Comparison of ENCODE assay signal across 8 cellular contexts in the genomic region with DNA sequence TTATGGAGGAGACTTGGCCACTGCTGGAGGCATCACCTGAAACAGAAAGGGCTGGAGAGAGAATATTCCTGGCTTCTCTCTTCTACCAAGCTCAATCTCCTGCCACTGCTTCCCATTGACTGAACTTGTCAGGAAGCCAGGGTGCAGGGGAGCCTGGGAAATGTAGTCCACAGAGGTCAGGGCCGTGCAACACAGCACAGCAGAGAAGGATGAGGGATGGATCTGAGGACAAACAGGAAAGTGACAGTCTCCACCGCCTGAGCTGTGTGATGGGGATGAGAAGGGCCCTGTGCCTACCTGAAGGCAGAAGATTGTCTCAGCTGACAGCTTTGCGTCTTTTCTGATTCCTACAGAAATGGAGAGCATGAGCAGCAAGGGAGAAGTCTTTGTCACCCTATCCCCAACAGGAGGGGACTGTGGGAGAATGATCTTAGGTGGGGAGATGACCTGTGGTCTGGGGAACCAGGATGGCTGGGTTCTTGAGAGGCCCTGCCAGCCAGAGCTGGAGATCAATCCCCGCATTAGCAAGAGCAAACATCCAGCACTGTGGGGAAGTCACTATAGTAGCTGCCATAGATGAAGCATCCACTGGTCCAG.
DNase-seq lines count a peak whose midpoint lies in the region; ATAC-seq, FAIRE-seq and TF ChIP-seq lines count a peak whose summit lies in the region.

No MANE protein-coding gene starts in this region.

- FAIRE-seq in HepG2 (lab: Jason Lieb, UNC): peak; percentile 73

- BruUV-seq in IMR-90 (replicated peaks; lab: Mats Ljungman, UMichigan) (no TSS peak), HepG2 (replicated peaks; lab: Mats Ljungman, UMichigan) (no TSS peak)

- intact Hi-C loops in IMR-90 (cut with micrococcal nuclease) (no loop called here), HepG2 (cut with micrococcal nuclease; ENCODE audit: unreplicated experiment) (no loop called here)
- intact Hi-C loops in activated naive CD4-positive, alpha-beta T cell treated with anti-CD3 and anti-CD28 coated beads for 36 hours (cut with micrococcal nuclease): no loop called here

- no peak overlapping the region for H3K4me3 ChIP-seq in BLaER1 treated with 17β-estradiol and CSF1 and Interleukin-3, amounts not matched to agents 10 nM and 100 nM
- H3K4me3 ChIP-seq in IMR-90 (ENCODE audit: insufficient read depth, low read depth, low read length) (no peak overlapping the region), HepG2 (replicated peaks in 1 of 3; ENCODE audit: insufficient read depth in 1 of 3, low read depth in 2 of 3, low read length in 3 of 3) (peak overlapping the region in 2 of 3 experiments; percentile 6 to 38; a peak in 2 of 6 replicates)

- no peak overlapping the region for H3K23ac ChIP-seq in IMR-90 (ENCODE audit: low read depth, low read length)

- in situ Hi-C loops in IMR-90 (cut with MboI; ENCODE audit: low sequenced_read_pairs): no loop called here
- in situ Hi-C loops in HepG2 (cut with HindIII; ENCODE audit: extremely low pct_ligation_motif_present, low pct_unique_long_range_greater_than_20kb): no loop called here

- no peaks in the 10 kb centered on the region for H3K27me3 Mint-ChIP-seq in activated naive CD4-positive, alpha-beta T cell treated with anti-CD3 and anti-CD28 coated beads for 36 hours (ENCODE audit: low read depth)

- peak overlapping the region; percentile 68; the same call in 1 of the 2 replicates for H2BK120ac ChIP-seq in IMR-90 (ENCODE audit: low read depth, low read length)

- no peaks in the 10 kb centered on the region for H3K36me3 Mint-ChIP-seq in activated naive CD4-positive, alpha-beta T cell treated with anti-CD3 and anti-CD28 coated beads for 36 hours (ENCODE audit: low read depth)

- H3K4ac ChIP-seq in IMR-90 (ENCODE audit: low read depth, low read length): peak overlapping the region; percentile 69

- H3K27ac Mint-ChIP-seq in activated naive CD4-positive, alpha-beta T cell treated with anti-CD3 and anti-CD28 coated beads for 36 hours: no peak overlapping the region

- peak; percentile 38; the same call in 1 of the 2 replicates for ATAC-seq in IMR-90 (ENCODE audit: low read depth)
- peak; percentile 58 for ATAC-seq in HepG2
- no peak for ATAC-seq in GM19455 (IDR thresholded peaks at IDR 0.05; ENCODE audit: unreplicated experiment)

- peak overlapping the region; percentile 59; the same call in 1 of the 2 replicates for H3K14ac ChIP-seq in IMR-90 (replicated peaks; ENCODE audit: low read depth, low read length)

- no peak overlapping the region for H3K18ac ChIP-seq in IMR-90 (ENCODE audit: low read depth, low read length)

- H3K4me1 Mint-ChIP-seq in activated naive CD4-positive, alpha-beta T cell treated with anti-CD3 and anti-CD28 coated beads for 36 hours (ENCODE audit: low read depth): no peaks in the 10 kb centered on the region

- H2AFZ ChIP-seq in IMR-90 (replicated peaks; ENCODE audit: low read length, poor library complexity) (peak overlapping the region; percentile 77), HepG2 (ENCODE audit: low read length) (peak overlapping the region; percentile 91)

- H3K79me1 ChIP-seq in IMR-90 (ENCODE audit: low read depth in 1 of 2, low read length in 2 of 2): peaks cover 0 to 1% of the 10 kb centered on the region in 2 experiments; a peak in 2 of 4 replicates

- H3K56ac ChIP-seq in IMR-90 (ENCODE audit: extremely low read depth, insufficient read depth, low read length): no peak overlapping the region

- peak overlapping the region; percentile 57 for H2AK5ac ChIP-seq in IMR-90 (ENCODE audit: low read depth, low read length)

- H2BK20ac ChIP-seq in IMR-90 (ENCODE audit: low read depth, low read length): peak overlapping the region; percentile 75; the same call in 1 of the 2 replicates

- peaks cover 0 to 14% (median 0%) of the 10 kb centered on the region in 11 experiments; a peak in 3 of 22 replicates for H3K27me3 ChIP-seq in BLaER1 treated with 17β-estradiol and CSF1 and Interleukin-3, amounts not matched to agents 10 nM and 100 nM
- H3K27me3 ChIP-seq in IMR-90 (ENCODE audit: control insufficient read depth, insufficient read depth, low read length) (no peaks in the 10 kb centered on the region), HepG2 (ENCODE audit: control insufficient read depth in 1 of 2, insufficient read depth in 2 of 2, low read length in 2 of 2) (no peaks in the 10 kb centered on the region)

- no peak for TF ChIP-seq POLR2A in IMR-90 (IDR thresholded peaks at IDR 0.05; ENCODE audit: low read depth, low read length)
- no peak for TF ChIP-seq POLR2A in HepG2 (IDR thresholded peaks at IDR 0.05; ENCODE audit: insufficient read depth in 1 of 2, low read depth in 2 of 2, low read length in 2 of 2)

- peaks cover 2% of the 10 kb centered on the region for H3K79me2 ChIP-seq in HepG2 (ENCODE audit: insufficient read depth, low read length)

- H3K36me3 ChIP-seq in BLaER1 treated with 17β-estradiol and CSF1 and Interleukin-3, amounts not matched to agents 10 nM and 100 nM: no peaks in the 10 kb centered on the region
- H3K36me3 ChIP-seq in IMR-90 (ENCODE audit: control insufficient read depth, insufficient read depth, low read length): no peaks in the 10 kb centered on the region
- H3K36me3 ChIP-seq in HepG2 (replicated peaks in 1 of 2; ENCODE audit: control insufficient read depth in 1 of 2, insufficient read depth in 2 of 2, low read length in 2 of 2): no peaks in the 10 kb centered on the region

- peak overlapping the region in 9 of 11 experiments; percentile 21 to 64 (median 55); a peak in 15 of 22 replicates for H3K4me2 ChIP-seq in BLaER1 treated with 17β-estradiol and CSF1 and Interleukin-3, amounts not matched to agents 10 nM and 100 nM
- H3K4me2 ChIP-seq in IMR-90 (ENCODE audit: low read depth, low read length) (no peak overlapping the region), HepG2 (ENCODE audit: low read depth, low read length) (peak overlapping the region; percentile 73)

- H2AK9ac ChIP-seq in IMR-90 (replicated peaks; ENCODE audit: low read depth, low read length, poor library complexity): no peak overlapping the region

- no peak overlapping the region for H3K9ac ChIP-seq in BLaER1 treated with 17β-estradiol and CSF1 and Interleukin-3, amounts not matched to agents 10 nM and 100 nM
- no peak overlapping the region for H3K9ac ChIP-seq in IMR-90 (ENCODE audit: low read depth, low read length)
- peak overlapping the region; percentile 52 for H3K9ac ChIP-seq in HepG2 (ENCODE audit: insufficient read depth, low read depth, low read length)

- no peaks in the 10 kb centered on the region for H3K9me3 Mint-ChIP-seq in activated naive CD4-positive, alpha-beta T cell treated with anti-CD3 and anti-CD28 coated beads for 36 hours

- H4K91ac ChIP-seq in IMR-90 (ENCODE audit: insufficient read depth, low read depth, low read length): peak overlapping the region; percentile 68

- peaks cover 7% of the 10 kb centered on the region for H3K9me1 ChIP-seq in IMR-90 (ENCODE audit: insufficient read depth, low read length)

- peaks cover 26 to 64% (median 58%) of the 10 kb centered on the region in 10 experiments for H3K4me1 ChIP-seq in BLaER1 treated with 17β-estradiol and CSF1 and Interleukin-3, amounts not matched to agents 10 nM and 100 nM
- H3K4me1 ChIP-seq in IMR-90 (ENCODE audit: control insufficient read depth, insufficient read depth, low read length) (peaks cover 2% of the 10 kb centered on the region), HepG2 (ENCODE audit: insufficient read depth, low read length) (peaks cover 76% of the 10 kb centered on the region)

- H2BK15ac ChIP-seq in IMR-90 (ENCODE audit: low read depth, low read length): peak overlapping the region; percentile 62; the same call in 1 of the 3 replicates

- POLR2A ChIA-PET in IMR-90 (lab: Charles Lee; ENCODE audit: unreplicated experiment) (interaction anchor here (0.8 kb wide), 1 partner anchor 12 kb away, joined by 5 read pairs; no protein-coding TSS in a partner anchor), HepG2 (lab: Yijun Ruan, JAX) (interaction anchor here (0.6 to 18.0 kb wide), 19 partner anchors 9 to 434 kb away, joined by 3 to 763 read pairs (median 4); a partner anchor contains a TSS)

- 0 out of 4 replicates have a peak, but pooled peaks of 1 of the 2 experiments have one; percentile 21 for TF ChIP-seq EP300 in HepG2 (IDR thresholded peaks at IDR 0.05; ENCODE audit: low read depth in 2 of 2, low read length in 2 of 2)
- peak; percentile 30; the same call in 1 of the 2 replicates for TF ChIP-seq EP300 in HepG2 (CRISPR knock-in tag; IDR thresholded peaks at IDR 0.05; ENCODE audit: borderline replicate concordance)

- dilution Hi-C loops in IMR-90 (cut with HindIII; ENCODE audit: low sequenced_read_pairs, unreplicated experiment): no loop called here

- no peak for TF ChIP-seq CTCF in IMR-90 (conservative IDR thresholded peaks at IDR 0.05; ENCODE audit: low read depth, low read length)
- no peak for TF ChIP-seq CTCF in HepG2 (CRISPR knock-in tag; IDR thresholded peaks at IDR 0.05)

- no peak overlapping the region for H2BK5ac ChIP-seq in IMR-90 (ENCODE audit: low read depth, low read length, poor library complexity, severe bottlenecking)

- H4K5ac ChIP-seq in IMR-90 (ENCODE audit: low read depth, low read length): no peak overlapping the region

- peak overlapping the region in 1 of 2 experiments; percentile 71; a peak in 2 of 4 replicates for H4K8ac ChIP-seq in IMR-90 (ENCODE audit: low read depth in 2 of 2, low read length in 2 of 2)

- TF ChIP-seq RAD21 in IMR-90 (IDR thresholded peaks at IDR 0.05; ENCODE audit: low read length) (no peak), HepG2 (CRISPR knock-in tag; IDR thresholded peaks at IDR 0.05) (peak; percentile 52)

- no peak overlapping the region for H3K4me3 Mint-ChIP-seq in activated naive CD4-positive, alpha-beta T cell treated with anti-CD3 and anti-CD28 coated beads for 36 hours

- CTCF ChIA-PET in IMR-90 (lab: Yijun Ruan, JAX): interaction anchor here (0.5 to 0.8 kb wide), 3 partner anchors 44 to 320 kb away, joined by 3 read pairs; no protein-coding TSS in a partner anchor
- CTCF ChIA-PET in HepG2 (lab: Yijun Ruan, JAX; ENCODE audit: low intra/inter-chr PET ratio, low total read pairs): no interaction called here
- CTCF ChIA-PET in activated naive CD4-positive, alpha-beta T cell treated with anti-CD3 and anti-CD28 coated beads for 36 hours (lab: Charles Lee): no interaction called here

- DNase-seq in IMR-90 (peak; percentile 44), astrocyte of the hippocampus (ENCODE audit: low read depth, low spot score) (peak; percentile 67), HepG2 (ENCODE audit: low spot score) (peak; percentile 82), OCI-M2 (lab: John Stamatoyannopoulos, UW; ENCODE audit: unreplicated experiment) (no peak)
- no peak for DNase-seq in activated naive CD4-positive, alpha-beta T cell treated with anti-CD3 and anti-CD28 coated beads for 36 hours
- no peak for DNase-seq in activated effector memory CD4-positive, alpha-beta T cell treated with Interleukin-2 at 50 U/mL for 16 hours

- peaks cover 0 to 7% (median 0%) of the 10 kb centered on the region in 11 experiments; a peak in 1 of 22 replicates for H4K20me1 ChIP-seq in BLaER1 treated with 17β-estradiol and CSF1 and Interleukin-3, amounts not matched to agents 10 nM and 100 nM
- H4K20me1 ChIP-seq in IMR-90 (ENCODE audit: insufficient read depth, low read length) (no peaks in the 10 kb centered on the region), HepG2 (ENCODE audit: insufficient read depth, low read length) (no peaks in the 10 kb centered on the region)

- peaks cover 4 to 17% (median 6%) of the 10 kb centered on the region in 11 experiments; a peak in 17 of 22 replicates for H3K9me3 ChIP-seq in BLaER1 treated with 17β-estradiol and CSF1 and Interleukin-3, amounts not matched to agents 10 nM and 100 nM (replicated peaks in 1 of 11)
- H3K9me3 ChIP-seq in IMR-90 (ENCODE audit: control insufficient read depth, insufficient read depth, low read length): peaks cover 7% of the 10 kb centered on the region
- no peaks in the 10 kb centered on the region for H3K9me3 ChIP-seq in HepG2 (ENCODE audit: low read length)

- WGBS in IMR-90 (ENCODE audit: extremely low coverage in 2 of 2, insufficient read length in 1 of 2), 2 experiments: 33% methylated on average over 1 of the region's 4 CpGs; no CpG with 5 or more reads in 1 of the 2 experiments
- 46% methylated on average over 4 of the region's 4 CpGs for WGBS in HepG2 (ENCODE audit: low lambda C conversion rate)

- H3K27ac ChIP-seq in BLaER1 treated with 17β-estradiol and CSF1 and Interleukin-3, amounts not matched to agents 10 nM and 100 nM: peak overlapping the region in 1 of 11 experiments; percentile 64; a peak in 3 of 22 replicates
- H3K27ac ChIP-seq in IMR-90 (ENCODE audit: insufficient read depth, low read length) (no peak overlapping the region), HepG2 (ENCODE audit: extremely low read length, insufficient read depth, low read length) (peak overlapping the region; percentile 21)

Comparison
In these comparisons a context has a peak if more than half of its experiments do, and no peak if none do; other contexts are left out.
1. H3K4me3 ChIP-seq: peak in HepG2 (2 of 3); none in BLaER1 treated with 17β-estradiol and CSF1 and Interleukin-3, amounts not matched to agents 10 nM and 100 nM (0 of 10) and IMR-90 (single experiment).
2. DNase-seq: peak in IMR-90 (single experiment), astrocyte of the hippocampus (single experiment) and HepG2 (single experiment); none in activated naive CD4-positive, alpha-beta T cell treated with anti-CD3 and anti-CD28 coated beads for 36 hours (single experiment), activated effector memory CD4-positive, alpha-beta T cell treated with Interleukin-2 at 50 U/mL for 16 hours (single experiment) and OCI-M2 (single experiment).